In genomic region chr4:15162465-15163283, GRCh38 we compare ENCODE assay signal across 9 cellular contexts.
DNase-seq lines count a peak whose midpoint lies in the region; ATAC-seq lines count a peak whose summit lies in the region.
"Had no signal": no experiment of that assay in that cellular context is flagged by ENCODE, and none has a peak within 500 bp of the region (broad histone marks: within the 10 kb centered on the region; RNA-seq: fewer than 3 reads in every experiment).

No MANE protein-coding gene starts in this region.

- peak; percentile 32 for DNase-seq in EL
- peak; percentile 24 for DNase-seq in SKM-1 (lab: John Stamatoyannopoulos, UW; ENCODE audit: unreplicated experiment)
- no peak for DNase-seq in activated CD8-positive, alpha-beta memory T cell treated with anti-CD3 and anti-CD28 coated beads, Interleukin-2, amount 10 ng/mL, durations not matched to agents 7 days and 5 days
- no peak for DNase-seq in cardiac septum (ENCODE audit: low spot score)
- no peak for DNase-seq in activated T-cell treated with anti-CD3 and anti-CD28 coated beads, Interleukin-2, amount 50 U/mL, for 1 hour

- no peaks in the 10 kb centered on the region for H3K36me3 Mint-ChIP-seq in activated CD8-positive, alpha-beta memory T cell treated with anti-CD3 and anti-CD28 coated beads, Interleukin-2, amount 10 ng/mL, durations not matched to agents 7 days and 5 days
- H3K36me3 Mint-ChIP-seq: IgD-negative memory B cell had no signal

- H3K4me1 Mint-ChIP-seq in activated CD8-positive, alpha-beta memory T cell treated with anti-CD3 and anti-CD28 coated beads, Interleukin-2, amount 10 ng/mL, durations not matched to agents 7 days and 5 days, result no peaks in the 10 kb centered on the region

- no peaks in the 10 kb centered on the region for H3K9me3 ChIP-seq in iPS-20b (ENCODE audit: insufficient read depth, low read depth, low read length)

- H3K4me1 ChIP-seq in iPS-20b (ENCODE audit: insufficient read depth, low read length), result peaks cover 28% of the 10 kb centered on the region

- no peaks in the 10 kb centered on the region for H3K27me3 ChIP-seq in iPS-20b (ENCODE audit: insufficient read depth, low read length)

- no peak overlapping the region for H3K4me3 Mint-ChIP-seq in activated CD8-positive, alpha-beta memory T cell treated with anti-CD3 and anti-CD28 coated beads, Interleukin-2, amount 10 ng/mL, durations not matched to agents 7 days and 5 days
- H3K4me3 Mint-ChIP-seq: IgD-negative memory B cell had no signal

- ATAC-seq in HG03159 (IDR thresholded peaks at IDR 0.05; ENCODE audit: unreplicated experiment) (peak; percentile 64), HG03139 (IDR thresholded peaks at IDR 0.05; ENCODE audit: unreplicated experiment) (no peak)
- ATAC-seq in activated CD8-positive, alpha-beta memory T cell treated with anti-CD3 and anti-CD28 coated beads, Interleukin-2, amount 10 ng/mL, durations not matched to agents 7 days and 5 days, result no peak

- H3K4me3 ChIP-seq in iPS-20b (ENCODE audit: low read length), result peak overlapping the region; percentile 34; the same call in 1 of the 2 replicates

- H3K27me3 Mint-ChIP-seq in activated CD8-positive, alpha-beta memory T cell treated with anti-CD3 and anti-CD28 coated beads, Interleukin-2, amount 10 ng/mL, durations not matched to agents 7 days and 5 days, result peaks cover 25% of the 10 kb centered on the region

- no peaks in the 10 kb centered on the region for H3K9me3 Mint-ChIP-seq in activated CD8-positive, alpha-beta memory T cell treated with anti-CD3 and anti-CD28 coated beads, Interleukin-2, amount 10 ng/mL, durations not matched to agents 7 days and 5 days (ENCODE audit: low read depth)

- H3K36me3 ChIP-seq in iPS-20b (ENCODE audit: insufficient read depth, low read depth, low read length), result no peaks in the 10 kb centered on the region

- CTCF ChIA-PET in activated CD8-positive, alpha-beta memory T cell treated with anti-CD3 and anti-CD28 coated beads, Interleukin-2, amount 10 ng/mL, durations not matched to agents 7 days and 5 days (lab: Charles Lee), result no interaction called here

- no peak overlapping the region for H3K9ac ChIP-seq in iPS-20b (ENCODE audit: low read depth, low read length)

- no peak overlapping the region for H3K27ac Mint-ChIP-seq in activated CD8-positive, alpha-beta memory T cell treated with anti-CD3 and anti-CD28 coated beads, Interleukin-2, amount 10 ng/mL, durations not matched to agents 7 days and 5 days

- H3K27ac ChIP-seq in iPS-20b (ENCODE audit: low read length), result no peak overlapping the region

- intact Hi-C loops in cardiac septum (cut with DNase I), result no loop called here

Comparison
In these comparisons a context has a peak if more than half of its experiments do, and no peak if none do; other contexts are left out.
1. DNase-seq: peak in EL (single experiment) and SKM-1 (single experiment); none in activated CD8-positive, alpha-beta memory T cell treated with anti-CD3 and anti-CD28 coated beads, Interleukin-2, amount 10 ng/mL, durations not matched to agents 7 days and 5 days (single experiment), cardiac septum (single experiment) and activated T-cell treated with anti-CD3 and anti-CD28 coated beads, Interleukin-2, amount 50 U/mL, for 1 hour (single experiment).